1 cellular context compared by ENCODE assay signal in the genomic region with DNA sequence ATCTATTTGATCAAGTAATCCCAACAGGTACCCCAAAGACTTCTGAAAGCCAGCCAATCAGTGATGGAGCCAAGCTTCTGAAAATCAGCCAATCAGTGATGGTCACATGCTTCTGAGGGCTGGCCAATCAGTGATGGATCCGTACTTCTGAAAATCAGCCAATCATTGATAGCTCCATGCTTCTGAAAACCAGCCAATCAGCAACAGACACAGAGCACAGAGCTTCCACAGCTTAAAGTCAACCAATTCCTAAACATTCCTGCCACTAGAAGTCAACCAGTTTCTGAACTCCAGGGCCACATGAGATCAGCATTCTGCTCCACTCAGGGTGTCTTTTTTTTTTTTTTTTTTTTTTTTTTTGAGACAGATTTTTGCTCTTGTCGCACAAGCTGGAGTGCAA.
A peak's percentile ranks its signal among the peaks of the same experiment; 100 is the strongest.
TF ChIP-seq lines count a peak whose summit lies in the region.

No MANE protein-coding gene starts in this region.

TF ChIP-seq in K562, 482 proteins besides CTCF, POLR2A, EP300 and RAD21 (continued from another document):
- TF ChIP-seq, protein P1, sequence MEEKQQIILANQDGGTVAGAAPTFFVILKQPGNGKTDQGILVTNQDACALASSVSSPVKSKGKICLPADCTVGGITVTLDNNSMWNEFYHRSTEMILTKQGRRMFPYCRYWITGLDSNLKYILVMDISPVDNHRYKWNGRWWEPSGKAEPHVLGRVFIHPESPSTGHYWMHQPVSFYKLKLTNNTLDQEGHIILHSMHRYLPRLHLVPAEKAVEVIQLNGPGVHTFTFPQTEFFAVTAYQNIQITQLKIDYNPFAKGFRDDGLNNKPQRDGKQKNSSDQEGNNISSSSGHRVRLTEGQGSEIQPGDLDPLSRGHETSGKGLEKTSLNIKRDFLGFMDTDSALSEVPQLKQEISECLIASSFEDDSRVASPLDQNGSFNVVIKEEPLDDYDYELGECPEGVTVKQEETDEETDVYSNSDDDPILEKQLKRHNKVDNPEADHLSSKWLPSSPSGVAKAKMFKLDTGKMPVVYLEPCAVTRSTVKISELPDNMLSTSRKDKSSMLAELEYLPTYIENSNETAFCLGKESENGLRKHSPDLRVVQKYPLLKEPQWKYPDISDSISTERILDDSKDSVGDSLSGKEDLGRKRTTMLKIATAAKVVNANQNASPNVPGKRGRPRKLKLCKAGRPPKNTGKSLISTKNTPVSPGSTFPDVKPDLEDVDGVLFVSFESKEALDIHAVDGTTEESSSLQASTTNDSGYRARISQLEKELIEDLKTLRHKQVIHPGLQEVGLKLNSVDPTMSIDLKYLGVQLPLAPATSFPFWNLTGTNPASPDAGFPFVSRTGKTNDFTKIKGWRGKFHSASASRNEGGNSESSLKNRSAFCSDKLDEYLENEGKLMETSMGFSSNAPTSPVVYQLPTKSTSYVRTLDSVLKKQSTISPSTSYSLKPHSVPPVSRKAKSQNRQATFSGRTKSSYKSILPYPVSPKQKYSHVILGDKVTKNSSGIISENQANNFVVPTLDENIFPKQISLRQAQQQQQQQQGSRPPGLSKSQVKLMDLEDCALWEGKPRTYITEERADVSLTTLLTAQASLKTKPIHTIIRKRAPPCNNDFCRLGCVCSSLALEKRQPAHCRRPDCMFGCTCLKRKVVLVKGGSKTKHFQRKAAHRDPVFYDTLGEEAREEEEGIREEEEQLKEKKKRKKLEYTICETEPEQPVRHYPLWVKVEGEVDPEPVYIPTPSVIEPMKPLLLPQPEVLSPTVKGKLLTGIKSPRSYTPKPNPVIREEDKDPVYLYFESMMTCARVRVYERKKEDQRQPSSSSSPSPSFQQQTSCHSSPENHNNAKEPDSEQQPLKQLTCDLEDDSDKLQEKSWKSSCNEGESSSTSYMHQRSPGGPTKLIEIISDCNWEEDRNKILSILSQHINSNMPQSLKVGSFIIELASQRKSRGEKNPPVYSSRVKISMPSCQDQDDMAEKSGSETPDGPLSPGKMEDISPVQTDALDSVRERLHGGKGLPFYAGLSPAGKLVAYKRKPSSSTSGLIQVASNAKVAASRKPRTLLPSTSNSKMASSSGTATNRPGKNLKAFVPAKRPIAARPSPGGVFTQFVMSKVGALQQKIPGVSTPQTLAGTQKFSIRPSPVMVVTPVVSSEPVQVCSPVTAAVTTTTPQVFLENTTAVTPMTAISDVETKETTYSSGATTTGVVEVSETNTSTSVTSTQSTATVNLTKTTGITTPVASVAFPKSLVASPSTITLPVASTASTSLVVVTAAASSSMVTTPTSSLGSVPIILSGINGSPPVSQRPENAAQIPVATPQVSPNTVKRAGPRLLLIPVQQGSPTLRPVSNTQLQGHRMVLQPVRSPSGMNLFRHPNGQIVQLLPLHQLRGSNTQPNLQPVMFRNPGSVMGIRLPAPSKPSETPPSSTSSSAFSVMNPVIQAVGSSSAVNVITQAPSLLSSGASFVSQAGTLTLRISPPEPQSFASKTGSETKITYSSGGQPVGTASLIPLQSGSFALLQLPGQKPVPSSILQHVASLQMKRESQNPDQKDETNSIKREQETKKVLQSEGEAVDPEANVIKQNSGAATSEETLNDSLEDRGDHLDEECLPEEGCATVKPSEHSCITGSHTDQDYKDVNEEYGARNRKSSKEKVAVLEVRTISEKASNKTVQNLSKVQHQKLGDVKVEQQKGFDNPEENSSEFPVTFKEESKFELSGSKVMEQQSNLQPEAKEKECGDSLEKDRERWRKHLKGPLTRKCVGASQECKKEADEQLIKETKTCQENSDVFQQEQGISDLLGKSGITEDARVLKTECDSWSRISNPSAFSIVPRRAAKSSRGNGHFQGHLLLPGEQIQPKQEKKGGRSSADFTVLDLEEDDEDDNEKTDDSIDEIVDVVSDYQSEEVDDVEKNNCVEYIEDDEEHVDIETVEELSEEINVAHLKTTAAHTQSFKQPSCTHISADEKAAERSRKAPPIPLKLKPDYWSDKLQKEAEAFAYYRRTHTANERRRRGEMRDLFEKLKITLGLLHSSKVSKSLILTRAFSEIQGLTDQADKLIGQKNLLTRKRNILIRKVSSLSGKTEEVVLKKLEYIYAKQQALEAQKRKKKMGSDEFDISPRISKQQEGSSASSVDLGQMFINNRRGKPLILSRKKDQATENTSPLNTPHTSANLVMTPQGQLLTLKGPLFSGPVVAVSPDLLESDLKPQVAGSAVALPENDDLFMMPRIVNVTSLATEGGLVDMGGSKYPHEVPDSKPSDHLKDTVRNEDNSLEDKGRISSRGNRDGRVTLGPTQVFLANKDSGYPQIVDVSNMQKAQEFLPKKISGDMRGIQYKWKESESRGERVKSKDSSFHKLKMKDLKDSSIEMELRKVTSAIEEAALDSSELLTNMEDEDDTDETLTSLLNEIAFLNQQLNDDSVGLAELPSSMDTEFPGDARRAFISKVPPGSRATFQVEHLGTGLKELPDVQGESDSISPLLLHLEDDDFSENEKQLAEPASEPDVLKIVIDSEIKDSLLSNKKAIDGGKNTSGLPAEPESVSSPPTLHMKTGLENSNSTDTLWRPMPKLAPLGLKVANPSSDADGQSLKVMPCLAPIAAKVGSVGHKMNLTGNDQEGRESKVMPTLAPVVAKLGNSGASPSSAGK (IDR thresholded peaks at IDR 0.05), result no peak
- TF ChIP-seq ELF4 (CRISPR knock-in tag; IDR thresholded peaks at IDR 0.05), result no peak
- no peak for TF ChIP-seq ZNF79 (CRISPR knock-in tag; IDR thresholded peaks at IDR 0.05; ENCODE audit: low read depth)
- peak; percentile 85; the same call in 1 of the 2 replicates for TF ChIP-seq CC2D1A (IDR thresholded peaks at IDR 0.05)
TF ChIP-seq in K562: peak in this region for 11.
